8 cellular contexts compared by ENCODE assay signal in the genomic region with DNA sequence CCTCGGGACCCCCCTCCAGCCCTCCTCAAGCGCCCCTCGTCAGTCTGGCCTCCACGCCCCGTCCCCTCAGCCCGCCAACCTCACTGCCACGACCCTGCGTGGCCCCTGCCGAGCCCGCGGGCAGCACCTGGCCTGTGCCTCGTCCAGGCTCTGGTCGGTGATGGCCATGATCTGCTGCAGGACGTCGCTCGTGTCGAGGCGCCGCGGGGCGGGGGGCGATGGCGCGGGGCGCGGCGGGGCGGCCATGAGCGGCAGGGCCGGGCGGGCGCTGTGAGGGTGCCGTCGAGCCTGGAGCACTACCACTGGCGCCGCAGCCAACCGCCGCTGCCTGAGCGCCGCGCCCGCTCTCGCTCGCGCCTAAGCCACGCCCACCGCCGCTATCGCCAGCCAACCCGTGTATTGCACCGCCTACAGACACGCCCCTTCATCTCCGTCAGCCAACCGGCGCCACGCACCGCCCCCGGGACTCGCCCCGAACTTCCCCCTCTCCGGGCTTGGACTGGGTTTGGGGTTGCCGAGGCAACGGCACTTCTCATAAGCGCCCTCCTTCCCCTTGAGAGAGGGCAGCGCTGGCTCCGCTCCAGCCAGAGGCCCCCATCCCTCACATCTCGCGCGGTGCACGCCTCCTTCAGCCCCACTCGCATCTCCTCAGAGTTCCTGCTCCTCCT. TPM values are rescaled to one million over a fixed set of nuclear protein-coding genes. Genes with fewer than 3 reads are reported as not detected.
DNase-seq lines count a peak whose midpoint lies in the region; ATAC-seq and TF ChIP-seq lines count a peak whose summit lies in the region.

A gene with protein sequence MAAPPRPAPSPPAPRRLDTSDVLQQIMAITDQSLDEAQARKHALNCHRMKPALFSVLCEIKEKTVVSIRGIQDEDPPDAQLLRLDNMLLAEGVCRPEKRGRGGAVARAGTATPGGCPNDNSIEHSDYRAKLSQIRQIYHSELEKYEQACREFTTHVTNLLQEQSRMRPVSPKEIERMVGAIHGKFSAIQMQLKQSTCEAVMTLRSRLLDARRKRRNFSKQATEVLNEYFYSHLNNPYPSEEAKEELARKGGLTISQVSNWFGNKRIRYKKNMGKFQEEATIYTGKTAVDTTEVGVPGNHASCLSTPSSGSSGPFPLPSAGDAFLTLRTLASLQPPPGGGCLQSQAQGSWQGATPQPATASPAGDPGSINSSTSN (minus strand): TSS at position 304 of the 668 bp plus-strand sequence. CDS start 58 bp downstream, at position 246.

- peak; percentile 98 to 99 (median 99) for DNase-seq in CD4-positive, alpha-beta T cell
- DNase-seq in NCI-H774 (lab: John Stamatoyannopoulos, UW) (peak; percentile 95), ecto neural progenitor cell (ENCODE audit: low spot score) (peak; percentile 98), medulla oblongata (ENCODE audit: extremely low spot score) (peak; percentile 92)
- peak; percentile 99 for DNase-seq in activated CD4-positive, alpha-beta memory T cell treated with anti-CD3 and anti-CD28 coated beads for 36 hours
- DNase-seq in stimulated activated CD8-positive, alpha-beta memory T cell treated with anti-CD3 and anti-CD28 coated beads, Interleukin-12 subunit alpha, Interleukin-12 subunit beta, amount 100 ng/mL, for 1 hour (ENCODE audit: low read depth): peak; percentile 99

- H3K36me3 Mint-ChIP-seq in CD4-positive, alpha-beta T cell (ENCODE audit: low read depth): peaks cover 24% of the 10 kb centered on the region
- peaks cover 13% of the 10 kb centered on the region for H3K36me3 Mint-ChIP-seq in activated CD4-positive, alpha-beta memory T cell treated with anti-CD3 and anti-CD28 coated beads for 36 hours

- H3K27ac Mint-ChIP-seq in CD4-positive, alpha-beta T cell: peak within 1 kb of the TSS; percentile 82
- H3K27ac Mint-ChIP-seq in activated CD4-positive, alpha-beta memory T cell treated with anti-CD3 and anti-CD28 coated beads for 36 hours: peak within 1 kb of the TSS; percentile 81

- peaks cover 48% of the 10 kb centered on the region for H3K4me1 Mint-ChIP-seq in CD4-positive, alpha-beta T cell (ENCODE audit: low read depth)
- peaks cover 42% of the 10 kb centered on the region for H3K4me1 Mint-ChIP-seq in activated CD4-positive, alpha-beta memory T cell treated with anti-CD3 and anti-CD28 coated beads for 36 hours (ENCODE audit: low read depth)

- ATAC-seq in CD4-positive, alpha-beta T cell (ENCODE audit: poor library complexity): peak; percentile 94
- ATAC-seq in GM19397 (IDR thresholded peaks at IDR 0.05; ENCODE audit: unreplicated experiment): peak; percentile 96
- ATAC-seq in HG03558 (IDR thresholded peaks at IDR 0.05; ENCODE audit: extremely low read depth, unreplicated experiment): peak; percentile 88

- no peaks in the 10 kb centered on the region for H3K9me3 Mint-ChIP-seq in CD4-positive, alpha-beta T cell
- H3K9me3 Mint-ChIP-seq in activated CD4-positive, alpha-beta memory T cell treated with anti-CD3 and anti-CD28 coated beads for 36 hours: no peaks in the 10 kb centered on the region

- TF ChIP-seq CTCF in CD4-positive, alpha-beta T cell (IDR thresholded peaks at IDR 0.05): no peak

- peak within 1 kb of the TSS; percentile 92 for H3K4me3 Mint-ChIP-seq in CD4-positive, alpha-beta T cell
- H3K4me3 Mint-ChIP-seq in activated CD4-positive, alpha-beta memory T cell treated with anti-CD3 and anti-CD28 coated beads for 36 hours: peak within 1 kb of the TSS; percentile 94

- no peaks in the 10 kb centered on the region for H3K27me3 Mint-ChIP-seq in CD4-positive, alpha-beta T cell
- no peaks in the 10 kb centered on the region for H3K27me3 Mint-ChIP-seq in activated CD4-positive, alpha-beta memory T cell treated with anti-CD3 and anti-CD28 coated beads for 36 hours

- POLR2A ChIA-PET in CD4-positive, alpha-beta T cell (lab: Charles Lee): interaction anchor here (0.9 to 2.2 kb wide), 5 partner anchors 9 to 50 kb away, joined by 3 to 6 read pairs (median 5); partner anchors contain the start of gene ZNF101
- POLR2A ChIA-PET in activated CD4-positive, alpha-beta memory T cell treated with anti-CD3 and anti-CD28 coated beads for 36 hours (lab: Charles Lee): interaction anchor here (0.6 to 3.0 kb wide), 6 partner anchors 9 to 29 kb away, joined by 3 to 12 read pairs (median 5); no protein-coding TSS in a partner anchor

- H3K27ac ChIP-seq in CD4-positive, alpha-beta T cell (ENCODE audit: low read depth, low read length): peak within 1 kb of the TSS; percentile 70

- no peaks in the 10 kb centered on the region for H3K9me3 ChIP-seq in CD4-positive, alpha-beta T cell (ENCODE audit: control insufficient read depth, low read length)

- CTCF ChIA-PET in CD4-positive, alpha-beta T cell (lab: Charles Lee): interaction anchor here (2.0 kb wide), 1 partner anchor 86 kb away, joined by 5 read pairs; no protein-coding TSS in a partner anchor
- CTCF ChIA-PET in activated CD4-positive, alpha-beta memory T cell treated with anti-CD3 and anti-CD28 coated beads for 36 hours (lab: Charles Lee): interaction anchor here (1.4 kb wide), 1 partner anchor 28 kb away, joined by 5 read pairs; no protein-coding TSS in a partner anchor

- no peaks in the 10 kb centered on the region for H3K27me3 ChIP-seq in CD4-positive, alpha-beta T cell (ENCODE audit: control insufficient read depth, insufficient read depth, low read length)

- intact Hi-C loops in CD4-positive, alpha-beta T cell (cut with DNase I, micrococcal nuclease): loop anchor here (1.0 to 5.0 kb wide), 3 partner anchors 10 to 41 kb away; partner anchors contain the start of gene LPAR2 (in 1 of the 2)
- intact Hi-C loops in activated CD4-positive, alpha-beta memory T cell treated with anti-CD3 and anti-CD28 coated beads for 36 hours (cut with micrococcal nuclease): loop anchor here (1.0 to 2.0 kb wide), 6 partner anchors 10 to 78 kb away; partner anchors contain the start of genes ATP13A1 and LPAR2

RNA-seq across cellular contexts. Expression of the gene that starts here (rescaled TPM):
- total RNA-seq in CD4-positive, alpha-beta T cell: 10 to 100 TPM; 50.1 to 51.8 TPM
- total RNA-seq in activated CD4-positive, alpha-beta memory T cell treated with anti-CD3 and anti-CD28 coated beads for 36 hours: 10 to 100 TPM; 44.9 to 45.7 TPM

Comparison
In these comparisons a context has a peak if more than half of its experiments do, and no peak if none do; other contexts are left out.
1. Peak in every context shown above with its lines: DNase-seq, ATAC-seq and H3K27ac ChIP-seq.